In the genomic region with DNA sequence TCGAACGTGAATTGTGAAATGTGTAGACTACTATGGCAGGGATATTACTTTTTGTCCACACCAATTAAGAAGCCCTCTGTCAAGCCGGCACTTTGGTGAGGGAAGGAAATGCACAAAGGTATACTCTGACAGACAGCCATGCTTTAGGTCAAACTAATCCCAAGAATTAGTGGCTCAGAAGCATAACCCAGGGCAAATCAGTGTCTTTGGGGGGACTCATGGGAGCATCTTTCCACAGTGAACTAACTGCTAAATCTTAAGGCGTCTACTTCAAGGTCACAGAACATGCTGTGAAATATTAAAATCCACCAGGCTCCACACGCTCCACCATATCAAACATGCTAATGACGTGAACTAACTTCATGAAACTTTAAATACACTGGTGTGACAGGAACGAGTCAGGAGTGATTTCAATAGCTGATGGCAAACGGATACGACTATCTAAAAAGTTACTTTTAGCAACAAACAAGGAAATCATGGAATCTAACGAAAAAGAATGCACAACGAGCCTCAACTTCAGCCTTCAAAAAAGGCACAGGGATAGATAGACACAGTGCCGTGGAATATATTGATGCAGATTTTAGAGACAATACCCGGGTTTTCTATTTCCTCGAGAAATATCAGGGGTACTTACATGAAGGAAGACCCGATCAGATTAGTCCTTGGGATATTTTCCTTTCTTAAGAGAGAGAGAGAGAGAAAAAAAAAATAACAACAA, we compare ENCODE assay signal across 8 cellular contexts. TPM values are rescaled to one million over a fixed set of nuclear protein-coding genes. Genes with fewer than 3 reads are reported as not detected.
A peak's percentile ranks its signal among the peaks of the same experiment; 100 is the strongest.
DNase-seq lines count a peak whose midpoint lies in the region; ATAC-seq, FAIRE-seq and TF ChIP-seq lines count a peak whose summit lies in the region.

No MANE protein-coding gene starts in this region.

- H3K36me3 ChIP-seq in Peyer's patch (no peaks in the 10 kb centered on the region), endothelial cell of umbilical vein (ENCODE audit: control insufficient read depth in 2 of 2, extremely low read depth in 1 of 2, insufficient read depth in 2 of 2, low read length in 2 of 2) (no peaks in the 10 kb centered on the region)

- H3K9ac ChIP-seq in endothelial cell of umbilical vein (replicated peaks; ENCODE audit: extremely low read depth, insufficient read depth, low read length): peak overlapping the region; percentile 97

- DNase-seq in H54 (ENCODE audit: insufficient read length, low spot score) (no peak), Peyer's patch (no peak), endothelial cell of umbilical vein (ENCODE audit: low read depth, low spot score) (peak; percentile 64), NCI-H1694 (lab: John Stamatoyannopoulos, UW) (no peak)
- no peak for DNase-seq in natural killer cell treated with Interleukin-12 subunit alpha and Interleukin-12 subunit beta and Interleukin-15 and Interleukin-18, amount 100 ng/mL, for 72 hours (ENCODE audit: low spot score)

- H3K27me3 Mint-ChIP-seq in natural killer cell treated with Interleukin-12 subunit alpha and Interleukin-12 subunit beta and Interleukin-15 and Interleukin-18, amount 100 ng/mL, for 72 hours: peaks cover 2 to 19% of the 10 kb centered on the region in 2 donors

- no peaks in the 10 kb centered on the region for H3K9me1 ChIP-seq in endothelial cell of umbilical vein (replicated peaks; ENCODE audit: control insufficient read depth, extremely low read depth, insufficient read depth, low read length)

- intact Hi-C loops in endothelial cell of umbilical vein (cut with micrococcal nuclease): loop anchor here (1.0 to 10.0 kb wide), 8 partner anchors 55 to 1383 kb away; no protein-coding TSS in a partner anchor

- no peak for TF ChIP-seq POLR2A in H54 (IDR thresholded peaks at IDR 0.05; ENCODE audit: low read depth, low read length)
- TF ChIP-seq POLR2A in Peyer's patch (IDR thresholded peaks at IDR 0.05): no peak
- no peak for TF ChIP-seq POLR2A in endothelial cell of umbilical vein (IDR thresholded peaks at IDR 0.05; ENCODE audit: low read depth, low read length)

- H3K4me1 Mint-ChIP-seq in natural killer cell treated with Interleukin-12 subunit alpha and Interleukin-12 subunit beta and Interleukin-15 and Interleukin-18, amount 100 ng/mL, for 72 hours (ENCODE audit: low read depth in 2 of 2): peaks cover 19 to 20% of the 10 kb centered on the region in 2 donors

- H3K36me3 Mint-ChIP-seq in natural killer cell treated with Interleukin-12 subunit alpha and Interleukin-12 subunit beta and Interleukin-15 and Interleukin-18, amount 100 ng/mL, for 72 hours: peaks cover 5% of the 10 kb centered on the region

- FAIRE-seq in H54 (lab: Jason Lieb, UNC) (peak; percentile 70), endothelial cell of umbilical vein (lab: Jason Lieb, UNC) (peak; percentile 69)

- H3K9me3 ChIP-seq in Peyer's patch (no peaks in the 10 kb centered on the region), endothelial cell of umbilical vein (replicated peaks; ENCODE audit: control insufficient read depth, insufficient read depth, low read length) (no peaks in the 10 kb centered on the region)

- POLR2A ChIA-PET in endothelial cell of umbilical vein (lab: Charles Lee): interaction anchor here (0.6 to 2.1 kb wide), 8 partner anchors 8 to 1527 kb away, joined by 3 to 26 read pairs (median 6); partner anchors contain the start of gene CETN3

- dilution Hi-C loops in endothelial cell of umbilical vein (cut with MboI; ENCODE audit: extremely low pct_ligation_motif_present, low sequenced_read_pairs): no loop called here

- H3K27ac ChIP-seq in Peyer's patch (peak overlapping the region; percentile 76 to 89 (median 84)), endothelial cell of umbilical vein (ENCODE audit: insufficient read depth, low read depth, low read length) (peak overlapping the region; percentile 95)

- peak overlapping the region; percentile 71 for H2AFZ ChIP-seq in endothelial cell of umbilical vein (ENCODE audit: low read depth, low read length)

- peaks cover 45% of the 10 kb centered on the region for H3K79me2 ChIP-seq in endothelial cell of umbilical vein (ENCODE audit: control insufficient read depth, insufficient read depth, low read length)

- CTCF ChIA-PET in endothelial cell of umbilical vein (lab: Charles Lee): interaction anchor here (1.0 to 7.8 kb wide), 9 partner anchors 46 to 1383 kb away, joined by 4 to 164 read pairs (median 6); no protein-coding TSS in a partner anchor

- H3K9me3 Mint-ChIP-seq in natural killer cell treated with Interleukin-12 subunit alpha and Interleukin-12 subunit beta and Interleukin-15 and Interleukin-18, amount 100 ng/mL, for 72 hours: no peaks in the 10 kb centered on the region

- ATAC-seq in natural killer cell treated with Interleukin-12 subunit alpha and Interleukin-12 subunit beta and Interleukin-15 and Interleukin-18, amount 100 ng/mL, for 72 hours: no peak
- ATAC-seq in HG03432 (IDR thresholded peaks at IDR 0.05; ENCODE audit: unreplicated experiment) (no peak), HG02938 (IDR thresholded peaks at IDR 0.05; ENCODE audit: unreplicated experiment) (no peak), GM19467 (IDR thresholded peaks at IDR 0.05; ENCODE audit: unreplicated experiment) (no peak)

- H3K4me1 ChIP-seq in Peyer's patch: no peaks in the 10 kb centered on the region
- peaks cover 39% of the 10 kb centered on the region for H3K4me1 ChIP-seq in endothelial cell of umbilical vein (ENCODE audit: control insufficient read depth, extremely low read depth, insufficient read depth, low read length)

- no peaks in the 10 kb centered on the region for H4K20me1 ChIP-seq in endothelial cell of umbilical vein (replicated peaks; ENCODE audit: control insufficient read depth, extremely low read depth, insufficient read depth, low read length)

- BruUV-seq in endothelial cell of umbilical vein (replicated peaks; lab: Mats Ljungman, UMichigan): TSS peak; percentile 63

- H3K27ac Mint-ChIP-seq in natural killer cell treated with Interleukin-12 subunit alpha and Interleukin-12 subunit beta and Interleukin-15 and Interleukin-18, amount 100 ng/mL, for 72 hours: peak overlapping the region; percentile 14 to 56

- H3K4me2 ChIP-seq in endothelial cell of umbilical vein (ENCODE audit: insufficient read depth, low read length): peak overlapping the region; percentile 99

- H3K27me3 ChIP-seq in Peyer's patch (no peaks in the 10 kb centered on the region), endothelial cell of umbilical vein (ENCODE audit: control insufficient read depth in 2 of 2, insufficient read depth in 2 of 2, low read length in 2 of 2) (no peaks in the 10 kb centered on the region)

- no peak for TF ChIP-seq CTCF in Peyer's patch (IDR thresholded peaks at IDR 0.05)
- TF ChIP-seq CTCF in endothelial cell of umbilical vein (IDR thresholded peaks at IDR 0.05; ENCODE audit: extremely low read depth in 1 of 2, insufficient read depth in 1 of 2, low read depth in 1 of 2, low read length in 2 of 2): no peak

- peak overlapping the region; percentile 85 for H3K4me3 Mint-ChIP-seq in natural killer cell treated with Interleukin-12 subunit alpha and Interleukin-12 subunit beta and Interleukin-15 and Interleukin-18, amount 100 ng/mL, for 72 hours

- H3K4me3 ChIP-seq in Peyer's patch (peak overlapping the region; percentile 44 to 60 (median 56)), endothelial cell of umbilical vein (replicated peaks in 1 of 3; ENCODE audit: insufficient read depth in 1 of 3, low read depth in 1 of 3, low read length in 3 of 3) (peak overlapping the region; percentile 79 to 100 (median 100))

TF ChIP-seq in endothelial cell of umbilical vein, 7 proteins besides CTCF, POLR2A, EP300 and RAD21:
- TF ChIP-seq GATA2 (IDR thresholded peaks at IDR 0.05; ENCODE audit: insufficient read depth, insufficient read length, low read depth, low read length) (no peak), FOS (IDR thresholded peaks at IDR 0.05; ENCODE audit: borderline replicate concordance, insufficient read depth, low read length) (no peak), POLR2AphosphoS5 (IDR thresholded peaks at IDR 0.05; ENCODE audit: insufficient read depth, low read depth, low read length) (no peak), EZH2 (IDR thresholded peaks at IDR 0.05; ENCODE audit: borderline replicate concordance, low read depth, low read length, severe bottlenecking) (no peak), MAX (IDR thresholded peaks at IDR 0.05; ENCODE audit: insufficient read depth, insufficient read length) (no peak), JUN (IDR thresholded peaks at IDR 0.05; ENCODE audit: borderline replicate concordance, insufficient read depth, insufficient read length, low read depth) (no peak), MYC (IDR thresholded peaks at IDR 0.05; ENCODE audit: low read depth, low read length) (no peak)

RNA-seq across cellular contexts. Expression of gene MEF2C, which starts 0.5 kb away (rescaled TPM):
- 100 to 1,000 TPM in 1 of 4 donors, 10 to 100 TPM in 2, 1 to 10 TPM in 1; 5.4 to 137 (median 14.4) TPM for total RNA-seq in Peyer's patch
- total RNA-seq in endothelial cell of umbilical vein: 58.3 and 67.7 TPM in 2 replicates
- 16.1 and 21.2 TPM in 2 replicates for polyA plus RNA-seq in endothelial cell of umbilical vein
- 13.3 and 14.3 TPM in 2 replicates for polyA plus RNA-seq in endothelial cell of umbilical vein (2011; cell fraction: cytosol; rRNA removed)
- 25.1 and 28.5 TPM in 2 replicates for polyA plus RNA-seq in endothelial cell of umbilical vein (2011; cell fraction: nucleus; rRNA removed)
- polyA plus RNA-seq in endothelial cell of umbilical vein (2012): 15.1 and 19.4 TPM in 2 replicates
- polyA minus RNA-seq in endothelial cell of umbilical vein: 73.3 and 86.9 TPM in 2 replicates
- not detected for polyA minus RNA-seq in endothelial cell of umbilical vein (2011; cell fraction: cytosol; rRNA and poly(A)+ RNA removed)
- polyA minus RNA-seq in endothelial cell of umbilical vein (2011; cell fraction: nucleus; rRNA and poly(A)+ RNA removed): 155 and 171 TPM in 2 replicates
- total RNA-seq in natural killer cell treated with Interleukin-12 subunit alpha and Interleukin-12 subunit beta and Interleukin-15 and Interleukin-18, amount 100 ng/mL, for 72 hours: 1 to 10 TPM; 3.3 to 3.5 TPM
